ENCODE assay signal across 8 cellular contexts in genomic region chr15:75904241-75904631, GRCh38. TPM values are rescaled to one million over a fixed set of nuclear protein-coding genes. Genes with fewer than 3 reads are reported as not detected.
DNase-seq lines count a peak whose midpoint lies in the region; ATAC-seq and TF ChIP-seq lines count a peak whose summit lies in the region.

No MANE protein-coding gene starts in this region.

- H3K27me3 ChIP-seq in esophagus (ENCODE audit: control insufficient read depth in 1 of 2, insufficient read depth in 2 of 2, low read length in 2 of 2) (no peaks in the 10 kb centered on the region), muscle layer of colon (ENCODE audit: control insufficient read depth in 1 of 2, insufficient read depth in 2 of 2, low read length in 2 of 2) (no peaks in the 10 kb centered on the region)

- TF ChIP-seq CTCF in LNCaP clone FGC (IDR thresholded peaks at IDR 0.05; ENCODE audit: control insufficient read depth, extremely low read depth, insufficient read depth): no peak
- TF ChIP-seq CTCF in WTC11 (IDR thresholded peaks at IDR 0.05): no peak
- TF ChIP-seq CTCF in type B pancreatic cell (conservative IDR thresholded peaks at IDR 0.05): no peak

- ATAC-seq in GM21825 (IDR thresholded peaks at IDR 0.05; ENCODE audit: unreplicated experiment): peak; percentile 9
- peak; percentile 15 for ATAC-seq in WTC11

- H3K9me3 Mint-ChIP-seq in WTC11 (no peaks in the 10 kb centered on the region), type B pancreatic cell (no peaks in the 10 kb centered on the region)

- WGBS in esophagus, 2 donors: 0% methylated on average over 26 to 28 of the region's 28 CpGs

- DNase-seq in LNCaP clone FGC (ENCODE audit: low read depth) (no peak), WTC11 (ENCODE audit: low spot score) (peak; percentile 46), type B pancreatic cell (ENCODE audit: extremely low spot score, unreplicated experiment) (peak; percentile 72)
- DNase-seq in activated effector memory CD4-positive, alpha-beta T cell treated with anti-CD3 and anti-CD28 coated beads, Interleukin-2, amount 50 U/mL, for 16 hours: no peak

- CTCF ChIA-PET in WTC11 (lab: Charles Lee): interaction anchor here (0.6 to 2.4 kb wide), 5 partner anchors 15 to 118 kb away, joined by 3 to 9 read pairs (median 5); no protein-coding TSS in a partner anchor

- peaks cover 32% of the 10 kb centered on the region for H3K36me3 Mint-ChIP-seq in WTC11
- peaks cover 17% of the 10 kb centered on the region for H3K36me3 Mint-ChIP-seq in type B pancreatic cell

- POLR2A ChIA-PET in WTC11 (lab: Charles Lee): interaction anchor here (0.8 kb wide), 1 partner anchor 55 kb away, joined by 3 read pairs; no protein-coding TSS in a partner anchor

- peak overlapping the region; percentile 100 for H3K9ac ChIP-seq in ES-I3 (ENCODE audit: low read depth, low read length)
- peak overlapping the region; percentile 87 for H3K9ac ChIP-seq in muscle layer of colon (ENCODE audit: low read length)

- H3K4me3 Mint-ChIP-seq in WTC11 (peak overlapping the region; percentile 99), type B pancreatic cell (peak overlapping the region; percentile 100)

- H3K27me3 Mint-ChIP-seq in WTC11 (ENCODE audit: low read depth) (no peaks in the 10 kb centered on the region), type B pancreatic cell (no peaks in the 10 kb centered on the region)

- H3K4me1 ChIP-seq in ES-I3 (ENCODE audit: insufficient read depth, low read length) (peaks cover 20% of the 10 kb centered on the region), esophagus (ENCODE audit: control insufficient read depth in 2 of 2, insufficient read depth in 2 of 2, low read length in 1 of 2) (no peaks in the 10 kb centered on the region), muscle layer of colon (ENCODE audit: insufficient read depth, low read length) (peaks cover 22% of the 10 kb centered on the region)

- H3K27ac Mint-ChIP-seq in WTC11 (peak overlapping the region; percentile 98), type B pancreatic cell (peak overlapping the region; percentile 98)

- H3K9me3 ChIP-seq in ES-I3 (ENCODE audit: control insufficient read depth, insufficient read depth, low read length): no peaks in the 10 kb centered on the region
- no peaks in the 10 kb centered on the region for H3K9me3 ChIP-seq in esophagus (ENCODE audit: control insufficient read depth in 2 of 2, insufficient read depth in 1 of 2, low read depth in 1 of 2, low read length in 1 of 2)
- no peaks in the 10 kb centered on the region for H3K9me3 ChIP-seq in muscle layer of colon (ENCODE audit: low read length)

- peak overlapping the region; percentile 68 to 94 for H3K27ac ChIP-seq in esophagus (ENCODE audit: low read depth in 2 of 2, low read length in 1 of 2)
- H3K27ac ChIP-seq in muscle layer of colon (ENCODE audit: low read depth, low read length): peak overlapping the region; percentile 62

- peaks cover 19% of the 10 kb centered on the region for H3K36me3 ChIP-seq in ES-I3 (ENCODE audit: insufficient read depth, low read length)
- no peaks in the 10 kb centered on the region for H3K36me3 ChIP-seq in esophagus (ENCODE audit: control insufficient read depth in 2 of 2, insufficient read depth in 2 of 2, low read length in 1 of 2)
- H3K36me3 ChIP-seq in muscle layer of colon (ENCODE audit: insufficient read depth, low read length): peaks cover 8% of the 10 kb centered on the region

- peaks cover 45% of the 10 kb centered on the region for H3K4me1 Mint-ChIP-seq in WTC11
- peaks cover 19% of the 10 kb centered on the region for H3K4me1 Mint-ChIP-seq in type B pancreatic cell (ENCODE audit: unreplicated experiment)

- peak overlapping the region; percentile 69 for H3K4me3 ChIP-seq in LNCaP clone FGC (ENCODE audit: low read depth, low read length)
- H3K4me3 ChIP-seq in esophagus (ENCODE audit: low read depth in 1 of 2, low read length in 2 of 2): peak overlapping the region; percentile 78 to 96
- peak overlapping the region; percentile 77 to 85 for H3K4me3 ChIP-seq in muscle layer of colon (ENCODE audit: low read depth in 1 of 2, low read length in 2 of 2)

TF ChIP-seq in WTC11, 78 proteins besides CTCF, POLR2A, EP300 and RAD21:
- peak; percentile 95 for TF ChIP-seq ZNF423 (CRISPR knock-in tag; IDR thresholded peaks at IDR 0.05)
- TF ChIP-seq TP53 (CRISPR knock-in tag; IDR thresholded peaks at IDR 0.05): no peak
- TF ChIP-seq KAT7 (CRISPR knock-in tag; IDR thresholded peaks at IDR 0.05; ENCODE audit: borderline replicate concordance): peak; percentile 2; the same call in 1 of the 2 replicates

RNA-seq across cellular contexts. Expression of gene FBXO22, which starts 0.6 kb away (rescaled TPM):
- total RNA-seq in WTC11 (2021): 90.3 to 95.7 TPM (median 90.9 TPM) in 3 replicates
- 10 to 100 TPM in 1 of 2 donors, 1 to 10 TPM in 1; 6.0 to 12.9 TPM for polyA plus RNA-seq in esophagus
- total RNA-seq in type B pancreatic cell (ENCODE audit: low replicate concordance): 47.1 and 49.9 TPM in 2 replicates

Comparison
In these comparisons a context has a peak if more than half of its experiments do, and no peak if none do; other contexts are left out.
1. DNase-seq: peak in WTC11 (single experiment) and type B pancreatic cell (single experiment); none in LNCaP clone FGC (single experiment) and activated effector memory CD4-positive, alpha-beta T cell treated with anti-CD3 and anti-CD28 coated beads, Interleukin-2, amount 50 U/mL, for 16 hours (single experiment).
2. Peak in every context shown above with its lines, with median percentiles within 50 percentile points of each other: H3K4me3 ChIP-seq.